ENCODE assay signal across 8 cellular contexts in the genomic region with DNA sequence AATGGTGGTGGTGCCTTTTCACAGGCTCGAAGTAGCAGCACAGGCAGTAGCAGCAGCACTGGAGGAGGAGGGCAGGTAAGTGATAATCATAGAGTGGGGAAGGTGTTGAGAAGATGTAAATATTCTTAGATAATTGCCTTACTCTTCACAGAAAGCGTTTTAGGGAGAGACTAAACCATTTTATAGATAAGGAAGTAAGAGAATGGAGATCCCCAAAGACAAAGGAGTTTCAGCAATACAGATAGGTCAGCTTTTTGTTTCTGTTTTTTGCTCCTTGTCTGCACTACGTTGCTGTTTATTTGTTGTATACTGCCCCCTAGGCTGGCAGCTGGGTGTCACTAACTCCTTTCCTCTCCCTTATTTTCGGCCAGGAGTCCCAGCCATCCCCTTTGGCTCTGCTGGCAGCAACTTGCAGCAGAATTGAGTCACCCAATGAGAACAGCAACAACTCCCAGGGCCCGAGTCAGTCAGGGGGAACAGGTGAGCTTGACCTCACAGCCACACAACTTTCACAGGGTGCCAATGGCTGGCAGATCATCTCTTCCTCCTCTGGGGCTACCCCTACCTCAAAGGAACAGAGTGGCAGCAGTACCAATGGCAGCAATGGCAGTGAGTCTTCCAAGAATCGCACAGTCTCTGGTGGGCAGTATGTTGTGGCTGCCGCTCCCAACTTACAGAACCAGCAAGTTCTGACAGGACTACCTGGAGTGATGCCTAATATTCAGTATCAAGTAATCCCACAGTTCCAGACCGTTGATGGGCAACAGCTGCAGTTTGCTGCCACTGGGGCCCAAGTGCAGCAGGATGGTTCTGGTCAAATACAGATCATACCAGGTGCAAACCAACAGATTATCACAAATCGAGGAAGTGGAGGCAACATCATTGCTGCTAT. TPM values are rescaled to one million over a fixed set of nuclear protein-coding genes. Genes with fewer than 3 reads are reported as not detected.
DNase-seq lines count a peak whose midpoint lies in the region; ATAC-seq and TF ChIP-seq lines count a peak whose summit lies in the region.

No MANE protein-coding gene starts in this region.

- peaks cover 53% of the 10 kb centered on the region for H3K4me1 ChIP-seq in Karpas-422 (ENCODE audit: low read length)
- H3K4me1 ChIP-seq in mucosa of rectum (ENCODE audit: control insufficient read depth in 2 of 2, insufficient read depth in 2 of 2, low read length in 2 of 2), result peaks cover 42 to 44% of the 10 kb centered on the region in 2 donors
- peaks cover 4% of the 10 kb centered on the region for H3K4me1 ChIP-seq in urinary bladder (ENCODE audit: insufficient read depth)

- H3K9me2 ChIP-seq in Karpas-422 (replicated peaks; ENCODE audit: insufficient read depth, low read length), result no peaks in the 10 kb centered on the region

- peak; percentile 77 for DNase-seq in ELF-1 (ENCODE audit: low read depth, low spot score)
- DNase-seq in Karpas-422, result peak; percentile 60
- DNase-seq in activated CD4-positive, alpha-beta T cell treated with anti-CD3 and anti-CD28 coated beads for 48 hours, result peak; percentile 50
- DNase-seq in epithelial cell of esophagus (ENCODE audit: low read depth), result peak; percentile 97
- DNase-seq in NCI-H187 treated with DMSO at 0.1 percent for 48 hours (lab: John Stamatoyannopoulos, UW), result no peak

- H3K4me2 ChIP-seq in Karpas-422 (ENCODE audit: low read depth, low read length, poor library complexity, severe bottlenecking), result peak overlapping the region; percentile 88

- H2AFZ ChIP-seq in Karpas-422 (ENCODE audit: low read length), result no peak overlapping the region

- H3K9me3 ChIP-seq in Karpas-422 (ENCODE audit: low read length) (no peaks in the 10 kb centered on the region), mucosa of rectum (ENCODE audit: control insufficient read depth in 2 of 2, low read length in 2 of 2) (no peaks in the 10 kb centered on the region)

- H3K9ac ChIP-seq in Karpas-422 (ENCODE audit: low read length), result peak overlapping the region; percentile 70
- H3K9ac ChIP-seq in mucosa of rectum (ENCODE audit: low read depth in 1 of 2, low read length in 2 of 2), result peak overlapping the region; percentile 68

- H3K27me3 ChIP-seq in Karpas-422 (ENCODE audit: low read length) (no peaks in the 10 kb centered on the region), mucosa of rectum (ENCODE audit: control insufficient read depth in 2 of 2, insufficient read depth in 2 of 2, low read length in 2 of 2) (no peaks in the 10 kb centered on the region)

- no peak for ATAC-seq in HG03097 (IDR thresholded peaks at IDR 0.05; ENCODE audit: low FRiP score, unreplicated experiment)

- peaks cover 51% of the 10 kb centered on the region for H3K79me2 ChIP-seq in Karpas-422 (ENCODE audit: low read length)

- peak overlapping the region; percentile 27; the same call in 1 of the 2 replicates for H3K27ac ChIP-seq in Karpas-422 (ENCODE audit: low read length)
- peak overlapping the region; percentile 74 to 98 for H3K27ac ChIP-seq in mucosa of rectum (ENCODE audit: low read depth in 2 of 2, low read length in 2 of 2)
- peak overlapping the region; percentile 86 for H3K27ac ChIP-seq in urinary bladder (ENCODE audit: low read depth)

- H4K20me1 ChIP-seq in Karpas-422 (ENCODE audit: insufficient read depth, low read depth, low read length), result no peaks in the 10 kb centered on the region

- H3K36me3 ChIP-seq in Karpas-422 (ENCODE audit: insufficient read depth, low read length), result peaks cover 12% of the 10 kb centered on the region
- peaks cover 20 to 27% of the 10 kb centered on the region in 2 donors for H3K36me3 ChIP-seq in mucosa of rectum (ENCODE audit: control insufficient read depth in 2 of 2, insufficient read depth in 2 of 2, low read length in 2 of 2)
- H3K36me3 ChIP-seq in urinary bladder (ENCODE audit: insufficient read depth), result peaks cover 7% of the 10 kb centered on the region

- TF ChIP-seq CTCF in epithelial cell of esophagus (IDR thresholded peaks at IDR 0.05; ENCODE audit: insufficient read depth, low read depth, low read length, missing control alignments), result peak; percentile 65

- 45% methylated on average over 9 of the region's 9 CpGs for WGBS in urinary bladder

- H3K4me3 ChIP-seq in Karpas-422 (ENCODE audit: low read length), result peak overlapping the region; percentile 72
- H3K4me3 ChIP-seq in epithelial cell of esophagus (ENCODE audit: low read length), result peak overlapping the region; percentile 50
- H3K4me3 ChIP-seq in mucosa of rectum (ENCODE audit: low read length in 2 of 2), result peak overlapping the region; percentile 62 to 78
- H3K4me3 ChIP-seq in urinary bladder (ENCODE audit: low read depth, low read length), result no peak overlapping the region

RNA-seq across cellular contexts. Expression of a gene that starts 2.0 kb away (rescaled TPM):
- 29.9 and 36.5 TPM in 2 replicates for total RNA-seq in Karpas-422 (2014; rRNA removed; shearing (Covaris generic); ENCODE audit: low replicate concordance)
- 60.5 TPM for total RNA-seq in urinary bladder
- polyA plus RNA-seq in urinary bladder, result 32.4 TPM

RNA-seq across cellular contexts. Expression of a gene that starts 41.7 kb away (rescaled TPM):
- total RNA-seq in Karpas-422 (2014; rRNA removed; shearing (Covaris generic); ENCODE audit: low replicate concordance), result not detected in 2 replicates
- not detected for total RNA-seq in urinary bladder
- polyA plus RNA-seq in urinary bladder, result 0.18 TPM

RNA-seq across cellular contexts. Expression of a gene that starts 45.8 kb away (rescaled TPM):
- not detected in 2 replicates for total RNA-seq in Karpas-422 (2014; rRNA removed; shearing (Covaris generic); ENCODE audit: low replicate concordance)
- not detected for total RNA-seq in urinary bladder
- polyA plus RNA-seq in urinary bladder, result not detected

RNA-seq across cellular contexts. Expression of a gene that starts 59.5 kb away (rescaled TPM):
- total RNA-seq in Karpas-422 (2014; rRNA removed; shearing (Covaris generic); ENCODE audit: low replicate concordance), result 112 and 139 TPM in 2 replicates
- 22.0 TPM for total RNA-seq in urinary bladder
- polyA plus RNA-seq in urinary bladder, result 198 TPM

Comparison
In these comparisons a context has a peak if more than half of its experiments do, and no peak if none do; other contexts are left out.
1. H3K27ac ChIP-seq: peak in every context shown above with its lines; median percentile 86 in mucosa of rectum; 86 in urinary bladder; 27 in Karpas-422.